Comparison of ENCODE assay signal across 19 cellular contexts in the genomic region with DNA sequence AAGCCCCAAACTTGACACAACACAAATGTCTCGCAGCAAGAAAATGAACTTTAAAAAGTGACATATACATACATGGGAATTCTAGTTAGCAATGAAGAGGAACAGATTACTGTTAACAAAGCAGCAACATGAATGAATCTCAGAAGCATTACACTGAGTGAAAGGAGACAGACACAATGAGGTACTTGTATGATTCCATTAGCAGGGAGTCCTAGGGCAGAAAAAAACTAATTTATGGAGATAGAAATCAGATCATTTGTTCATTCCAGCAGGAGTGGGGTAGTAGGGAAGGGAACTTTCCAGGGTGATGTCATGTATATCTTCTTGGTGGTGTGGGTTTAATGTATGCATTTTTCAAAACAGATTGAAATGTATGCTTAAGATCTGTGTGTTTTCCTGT.
"Had no signal": no experiment of that assay in that cellular context is flagged by ENCODE, and none has a peak within 500 bp of the region (broad histone marks: within the 10 kb centered on the region; RNA-seq: fewer than 3 reads in every experiment).

No MANE protein-coding gene starts in this region.

- H3K27ac ChIP-seq: colonic mucosa, esophagus squamous epithelium, hepatocyte, left ventricle myocardium inferior, lower lobe of right lung, right atrium auricular region, tibial artery, upper lobe of right lung, vagina had no signal

- H3K4me1 ChIP-seq: colonic mucosa, esophagus squamous epithelium, left ventricle myocardium inferior, lower lobe of right lung, right atrium auricular region, tibial artery, upper lobe of right lung, vagina had no signal

- H3K4me3 ChIP-seq: colonic mucosa, esophagus squamous epithelium, hepatocyte, left ventricle myocardium inferior, lower lobe of right lung, right atrium auricular region, tibial artery, upper lobe of right lung, vagina had no signal

- H3K9me3 ChIP-seq: colonic mucosa, esophagus squamous epithelium, left ventricle myocardium inferior, lower lobe of right lung, right atrium auricular region, tibial artery, upper lobe of right lung, vagina had no signal

- H3K79me2 ChIP-seq: hepatocyte had no signal

- H3K4me2 ChIP-seq: hepatocyte had no signal

- H3K36me3 ChIP-seq: colonic mucosa, esophagus squamous epithelium, left ventricle myocardium inferior, lower lobe of right lung, right atrium auricular region, tibial artery, upper lobe of right lung, vagina had no signal

- H3K27me3 ChIP-seq: colonic mucosa, esophagus squamous epithelium, hepatocyte, right atrium auricular region, tibial artery, upper lobe of right lung, vagina had no signal

- H2AFZ ChIP-seq: hepatocyte had no signal

- ATAC-seq: left cardiac atrium, lower lobe of right lung, upper lobe of right lung had no signal

- DNase-seq: colonic mucosa; dermis blood vessel endothelial cell; esophagus squamous epithelium; foreskin fibroblast; head of caudate nucleus; kidney; left cardiac atrium; left ventricle myocardium inferior; lower lobe of right lung; mesenchymal stem cell; naive B cell; small intestine; stimulated activated CD4-positive, alpha-beta T cell treated with anti-CD3 and anti-CD28 coated beads, Interleukin-12 subunit alpha, Interleukin-12 subunit beta, amount 100 ng/mL, for 4 hours; stimulated activated naive CD4-positive, alpha-beta T cell; tibial artery; upper lobe of right lung had no signal
